ENCODE assay signal across 19 cellular contexts in the genomic region with DNA sequence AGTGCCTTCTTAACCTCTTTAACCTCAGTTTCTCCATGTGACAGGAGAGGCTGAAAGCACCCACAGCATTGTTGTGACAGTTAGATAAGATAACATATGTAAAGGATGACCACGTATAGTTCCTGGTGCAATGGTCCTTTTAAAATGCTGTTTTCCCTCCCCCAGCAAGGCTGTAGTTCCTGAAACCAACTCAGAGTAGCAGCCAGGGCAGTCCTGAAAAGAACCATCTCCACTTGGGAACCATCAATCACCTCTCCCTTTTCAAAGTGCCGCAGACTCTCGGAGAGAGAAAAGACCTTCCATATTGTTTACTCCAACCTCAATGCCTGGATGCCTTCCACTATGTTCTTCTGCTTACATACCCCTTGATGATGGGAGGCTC.
"Had no signal": no experiment of that assay in that cellular context is flagged by ENCODE, and none has a peak within 500 bp of the region (broad histone marks: within the 10 kb centered on the region; RNA-seq: fewer than 3 reads in every experiment).

No MANE protein-coding gene starts in this region.

- FAIRE-seq: islet of Langerhans had no signal

- H3K27me3 ChIP-seq: heart right ventricle, left lung, testis, tibial nerve had no signal

- H3K4me1 ChIP-seq: left lung, testis had no signal

- H3K36me3 ChIP-seq: heart right ventricle, left lung, lower lobe of right lung, spleen, tibial nerve had no signal

- H3K27ac Mint-ChIP-seq: dendritic cell treated with granulocyte-macrophage colony-stimulating factor and Interleukin-4, amounts not matched to agents 40 ng/mL and 50 ng/mL, for 4 days; memory B cell; stimulated activated memory B cell treated with anti-CD40 and anti-IgM and Interleukin-4, amounts not matched to agents 10 μg/mL and 1 μg/mL and 100 μg/mL, for 72 hours; stimulated activated naive CD8-positive, alpha-beta T cell treated with anti-CD3 and anti-CD28 coated beads, Interleukin-15, Interleukin-2, amounts not matched to agents 100 ng/mL and 50 ng/mL, for 24 hours had no signal

- H3K36me3 Mint-ChIP-seq: memory B cell; naive B cell; stimulated activated memory B cell treated with anti-CD40 and anti-IgM and Interleukin-4, amounts not matched to agents 10 μg/mL and 1 μg/mL and 100 μg/mL, for 72 hours had no signal

- DNase-seq: foreskin melanocyte; heart right ventricle; hypothalamus; kidney glomerular epithelial cell; left lung; lower lobe of right lung; naive B cell; spleen; stimulated activated CD4-positive, alpha-beta T cell treated with anti-CD3 and anti-CD28 coated beads, Interleukin-15, amount 100 ng/mL, for 24 hours; stimulated activated CD4-positive, alpha-beta T cell treated with anti-CD3 and anti-CD28 coated beads, Interleukin-1b, Interleukin-23, amount 100 ng/mL, for 48 hours; stimulated activated CD4-positive, alpha-beta T cell treated with anti-CD3 and anti-CD28 coated beads, Interleukin-4, amount 100 ng/mL, for 24 hours; testis had no signal

- H3K27ac ChIP-seq: left lung, lower lobe of right lung, spleen, testis, tibial nerve had no signal

- H3K9me3 ChIP-seq: left lung, lower lobe of right lung, testis had no signal

- H3K27me3 Mint-ChIP-seq: dendritic cell treated with granulocyte-macrophage colony-stimulating factor and Interleukin-4, amounts not matched to agents 40 ng/mL and 50 ng/mL, for 4 days; stimulated activated naive CD8-positive, alpha-beta T cell treated with anti-CD3 and anti-CD28 coated beads, Interleukin-15, Interleukin-2, amounts not matched to agents 100 ng/mL and 50 ng/mL, for 24 hours had no signal

- H3K4me1 Mint-ChIP-seq: central memory CD8-positive, alpha-beta T cell; memory B cell; naive B cell; stimulated activated memory B cell treated with anti-CD40 and anti-IgM and Interleukin-4, amounts not matched to agents 10 μg/mL and 1 μg/mL and 100 μg/mL, for 72 hours had no signal

- H3K4me3 ChIP-seq: heart right ventricle, left lung, lower lobe of right lung, spleen, testis, tibial nerve had no signal

- H3K4me3 Mint-ChIP-seq: central memory CD8-positive, alpha-beta T cell; dendritic cell treated with granulocyte-macrophage colony-stimulating factor and Interleukin-4, amounts not matched to agents 40 ng/mL and 50 ng/mL, for 4 days; memory B cell; naive B cell; stimulated activated memory B cell treated with anti-CD40 and anti-IgM and Interleukin-4, amounts not matched to agents 10 μg/mL and 1 μg/mL and 100 μg/mL, for 72 hours; stimulated activated naive CD8-positive, alpha-beta T cell treated with anti-CD3 and anti-CD28 coated beads, Interleukin-15, Interleukin-2, amounts not matched to agents 100 ng/mL and 50 ng/mL, for 24 hours had no signal

- ATAC-seq: left lung; lower lobe of right lung; stimulated activated memory B cell treated with anti-CD40 and anti-IgM and Interleukin-4, amounts not matched to agents 10 μg/mL and 1 μg/mL and 100 μg/mL, for 72 hours had no signal

- H3K9me3 Mint-ChIP-seq: central memory CD8-positive, alpha-beta T cell; dendritic cell treated with granulocyte-macrophage colony-stimulating factor and Interleukin-4, amounts not matched to agents 40 ng/mL and 50 ng/mL, for 4 days; stimulated activated naive CD8-positive, alpha-beta T cell treated with anti-CD3 and anti-CD28 coated beads, Interleukin-15, Interleukin-2, amounts not matched to agents 100 ng/mL and 50 ng/mL, for 24 hours had no signal
